8 cellular contexts compared by ENCODE assay signal in the genomic region with DNA sequence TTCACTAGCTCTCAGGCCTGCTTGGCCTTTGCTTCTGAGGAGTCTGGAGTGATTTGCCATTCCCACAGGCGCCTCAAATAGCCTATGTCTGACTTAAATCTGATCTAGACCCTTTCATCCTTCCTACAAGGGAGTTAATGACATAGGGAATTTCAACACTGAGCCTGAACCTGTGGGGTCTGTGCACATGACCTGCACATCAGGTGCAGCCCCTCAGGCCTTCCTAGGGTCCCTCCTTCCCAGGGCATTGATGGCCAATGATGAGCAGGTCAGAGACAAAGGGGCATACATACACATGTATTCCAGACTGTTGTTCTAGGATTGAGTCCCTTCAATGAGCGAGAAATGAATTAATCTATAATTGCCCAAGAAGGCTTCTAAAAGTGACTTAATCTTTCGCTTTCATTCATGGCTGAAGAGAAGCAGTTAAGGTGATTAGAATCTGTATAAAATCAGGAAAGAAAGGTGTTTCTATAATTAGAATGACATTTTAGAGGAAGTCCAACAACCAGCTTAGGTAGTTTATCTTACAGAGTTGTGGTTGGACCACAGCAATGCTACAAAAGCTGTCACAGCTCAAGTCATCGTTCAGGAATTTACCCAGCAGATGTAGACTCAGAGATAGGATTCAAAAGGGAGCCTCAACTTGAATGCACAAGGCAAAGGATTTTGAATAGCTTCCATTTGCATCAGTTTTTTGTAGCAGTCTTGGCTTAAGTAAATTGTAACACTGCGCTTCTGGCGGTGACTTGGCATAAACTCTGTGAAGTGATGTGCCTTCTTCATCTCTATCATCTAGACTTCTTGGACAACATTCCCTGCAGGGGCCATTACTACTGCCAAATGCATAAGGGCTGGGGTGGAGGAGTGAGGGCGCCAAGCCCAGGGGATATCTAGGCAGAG. TPM values are rescaled to one million over a fixed set of nuclear protein-coding genes. Genes with fewer than 3 reads are reported as not detected.
DNase-seq lines count a peak whose midpoint lies in the region; ATAC-seq and TF ChIP-seq lines count a peak whose summit lies in the region.

No MANE protein-coding gene starts in this region.

- DNase-seq in A172 (ENCODE audit: low spot score), result peak; percentile 96
- peak; percentile 57 for DNase-seq in T-helper 2 cell treated with Interferon-gamma antibody and Interleukin-4, amounts not matched to agents 5 μg/mL and 100 μg/mL, for 36 hours (ENCODE audit: low spot score)
- DNase-seq in esophagus squamous epithelium (lab: John Stamatoyannopoulos, UW), result no peak
- peak; percentile 83 for DNase-seq in retinal pigment epithelial cell (ENCODE audit: low read depth)
- DNase-seq in cerebellar cortex (ENCODE audit: low spot score), result no peak
- no peak for DNase-seq in glutamatergic neuron

- TF ChIP-seq CTCF in esophagus squamous epithelium (IDR thresholded peaks at IDR 0.05) (no peak), retinal pigment epithelial cell (conservative IDR thresholded peaks at IDR 0.05; ENCODE audit: low read depth, low read length) (no peak), glutamatergic neuron (IDR thresholded peaks at IDR 0.05; ENCODE audit: partially characterized antibody, unreplicated experiment) (no peak)

- no peak overlapping the region for H3K4me3 ChIP-seq in esophagus squamous epithelium
- H3K4me3 ChIP-seq in retinal pigment epithelial cell (ENCODE audit: low read length), result no peak overlapping the region

- WGBS in esophagus squamous epithelium, 2 donors, result 28 to 30% methylated on average over 6 to 7 of the region's 7 CpGs

- H3K27ac Mint-ChIP-seq in T-helper 2 cell treated with Interferon-gamma antibody and Interleukin-4, amounts not matched to agents 5 μg/mL and 100 μg/mL, for 36 hours, result peak overlapping the region; percentile 95
- no peak overlapping the region for H3K27ac Mint-ChIP-seq in glutamatergic neuron (ENCODE audit: unreplicated experiment)

- H3K27ac ChIP-seq in esophagus squamous epithelium, result peak overlapping the region; percentile 60 to 69 (median 65)

- peaks cover 3% of the 10 kb centered on the region for H3K27me3 Mint-ChIP-seq in T-helper 2 cell treated with Interferon-gamma antibody and Interleukin-4, amounts not matched to agents 5 μg/mL and 100 μg/mL, for 36 hours (ENCODE audit: low read depth)
- H3K27me3 Mint-ChIP-seq in glutamatergic neuron (ENCODE audit: unreplicated experiment), result peaks cover 4% of the 10 kb centered on the region

- H3K9me3 Mint-ChIP-seq in T-helper 2 cell treated with Interferon-gamma antibody and Interleukin-4, amounts not matched to agents 5 μg/mL and 100 μg/mL, for 36 hours, result no peaks in the 10 kb centered on the region
- no peaks in the 10 kb centered on the region for H3K9me3 Mint-ChIP-seq in glutamatergic neuron (ENCODE audit: unreplicated experiment)

- H3K36me3 Mint-ChIP-seq in T-helper 2 cell treated with Interferon-gamma antibody and Interleukin-4, amounts not matched to agents 5 μg/mL and 100 μg/mL, for 36 hours (ENCODE audit: low read depth), result peaks cover 4% of the 10 kb centered on the region
- H3K36me3 Mint-ChIP-seq in glutamatergic neuron (ENCODE audit: unreplicated experiment), result no peaks in the 10 kb centered on the region

- peak overlapping the region; percentile 79 for H3K4me3 Mint-ChIP-seq in T-helper 2 cell treated with Interferon-gamma antibody and Interleukin-4, amounts not matched to agents 5 μg/mL and 100 μg/mL, for 36 hours
- H3K4me3 Mint-ChIP-seq in glutamatergic neuron (ENCODE audit: unreplicated experiment), result no peak overlapping the region

- intact Hi-C loops in esophagus squamous epithelium (cut with DNase I), result no loop called here

- H3K4me1 Mint-ChIP-seq in T-helper 2 cell treated with Interferon-gamma antibody and Interleukin-4, amounts not matched to agents 5 μg/mL and 100 μg/mL, for 36 hours (ENCODE audit: low read depth), result peaks cover 55% of the 10 kb centered on the region
- peaks cover 2% of the 10 kb centered on the region for H3K4me1 Mint-ChIP-seq in glutamatergic neuron (ENCODE audit: low read depth, unreplicated experiment)

- H3K9me3 ChIP-seq in esophagus squamous epithelium, result no peaks in the 10 kb centered on the region

- H3K4me1 ChIP-seq in esophagus squamous epithelium, result peaks cover 4 to 50% (median 19%) of the 10 kb centered on the region in 3 donors

- ATAC-seq in GM18858 (IDR thresholded peaks at IDR 0.05; ENCODE audit: unreplicated experiment), result peak; percentile 27
- peak; percentile 17 for ATAC-seq in HG03280 (IDR thresholded peaks at IDR 0.05; ENCODE audit: unreplicated experiment)

- H3K27me3 ChIP-seq in esophagus squamous epithelium, result no peaks in the 10 kb centered on the region

- no peak for TF ChIP-seq POLR2A in esophagus squamous epithelium (IDR thresholded peaks at IDR 0.05)

- H3K36me3 ChIP-seq in esophagus squamous epithelium, result no peaks in the 10 kb centered on the region

RNA-seq across cellular contexts. Expression of a gene that starts 27.0 kb away (rescaled TPM):
- 29.7 and 52.5 TPM in 2 replicates for total RNA-seq in A172 (2014; rRNA removed; shearing (Covaris generic))
- total RNA-seq in esophagus squamous epithelium (10 to 100 TPM in 3 of 4 donors, 1 to 10 TPM in 1; 8.2 to 13.5 (median 12.6) TPM), glutamatergic neuron (ENCODE audit: unreplicated experiment) (39.9 TPM)

Comparison
In these comparisons a context has a peak if more than half of its experiments do, and no peak if none do; other contexts are left out.
1. DNase-seq: peak in A172 (single experiment), T-helper 2 cell treated with Interferon-gamma antibody and Interleukin-4, amounts not matched to agents 5 μg/mL and 100 μg/mL, for 36 hours (single experiment) and retinal pigment epithelial cell (single experiment); none in esophagus squamous epithelium (single experiment), cerebellar cortex (single experiment) and glutamatergic neuron (single experiment).